In genomic region chr4:185909959-185910358, GRCh38 we compare ENCODE assay signal across 2 cellular contexts.
TF ChIP-seq lines count a peak whose summit lies in the region.

No MANE protein-coding gene starts in this region.

TF ChIP-seq in GM23338, 12 proteins besides CTCF, POLR2A, EP300 and RAD21 (continued from another document):
- TF ChIP-seq REST (IDR thresholded peaks at IDR 0.05; ENCODE audit: unreplicated experiment) (no peak), EZH2phosphoT487 (IDR thresholded peaks at IDR 0.05; ENCODE audit: unreplicated experiment) (no peak), CREB1 (CRISPR knock-in tag; IDR thresholded peaks at IDR 0.05; ENCODE audit: low read depth) (no peak), STAT1 (IDR thresholded peaks at IDR 0.05; ENCODE audit: unreplicated experiment) (no peak), EZH2 (IDR thresholded peaks at IDR 0.05; ENCODE audit: low read depth, unreplicated experiment) (no peak), ETS1 (IDR thresholded peaks at IDR 0.05) (no peak), ZNF331 (CRISPR knock-in tag; IDR thresholded peaks at IDR 0.05; ENCODE audit: low read depth) (no peak), NANOG (IDR thresholded peaks at IDR 0.05; ENCODE audit: borderline replicate concordance) (no peak), ZNF462 (CRISPR knock-in tag; IDR thresholded peaks at IDR 0.05) (no peak)

TF ChIP-seq in H1, 55 proteins besides CTCF, POLR2A, EP300 and RAD21:
- TF ChIP-seq CHD7 (IDR thresholded peaks at IDR 0.05; ENCODE audit: insufficient replicate concordance, low read length), result no peak
- TF ChIP-seq ZNF274 (IDR thresholded peaks at IDR 0.05; ENCODE audit: borderline replicate concordance, extremely low read depth, low read length), result no peak
- no peak for TF ChIP-seq CBX5 (IDR thresholded peaks at IDR 0.05; ENCODE audit: low read depth, low read length)
- no peak for TF ChIP-seq JUN (IDR thresholded peaks at IDR 0.05; ENCODE audit: low read depth, low read length)
- TF ChIP-seq SIRT6 (IDR thresholded peaks at IDR 0.05; ENCODE audit: low read length), result no peak
- TF ChIP-seq POLR2AphosphoS5 (IDR thresholded peaks at IDR 0.05; ENCODE audit: low read depth, low read length), result no peak
- TF ChIP-seq HDAC6 (IDR thresholded peaks at IDR 0.05; ENCODE audit: low read depth, low read length), result no peak
- no peak for TF ChIP-seq PHF8 (conservative IDR thresholded peaks at IDR 0.05; ENCODE audit: low read depth, low read length)
- no peak for TF ChIP-seq SRF (IDR thresholded peaks at IDR 0.05; ENCODE audit: low read depth, low read length)
- no peak for TF ChIP-seq SIN3A (conservative IDR thresholded peaks at IDR 0.05 in 1 of 2, IDR thresholded peaks at IDR 0.05 in 1 of 2; ENCODE audit: low read depth in 1 of 2, low read length in 2 of 2)
- TF ChIP-seq RBBP5 (IDR thresholded peaks at IDR 0.05; ENCODE audit: borderline replicate concordance, low read depth, low read length), result no peak
